18 cellular contexts compared by ENCODE assay signal in genomic region chr7:55246181-55246580, GRCh38.
A peak's percentile ranks its signal among the peaks of the same experiment; 100 is the strongest.
DNase-seq lines count a peak whose midpoint lies in the region; TF ChIP-seq lines count a peak whose summit lies in the region.
"Had no signal": no experiment of that assay in that cellular context is flagged by ENCODE, and none has a peak within 500 bp of the region (broad histone marks: within the 10 kb centered on the region; RNA-seq: fewer than 3 reads in every experiment).

No MANE protein-coding gene starts in this region.

- H3K27me3 ChIP-seq in colonic mucosa (no peaks in the 10 kb centered on the region), BE2C (no peaks in the 10 kb centered on the region)
- H3K27me3 ChIP-seq: hepatocyte, testis, vagina had no signal

- no peak overlapping the region for H3K9ac ChIP-seq in colonic mucosa (ENCODE audit: low read depth in 2 of 2, low read length in 2 of 2)

- H3K9me3 ChIP-seq in colonic mucosa (no peaks in the 10 kb centered on the region), BE2C (no peaks in the 10 kb centered on the region)
- H3K9me3 ChIP-seq: testis, vagina had no signal

- DNase-seq in AG10803 (ENCODE audit: low read depth) (peak; percentile 28), M059J (ENCODE audit: low read depth) (peak; percentile 32), colonic mucosa (peak; percentile 2), iris pigment epithelial cell (ENCODE audit: low read depth) (peak; percentile 61), ecto neural progenitor cell (ENCODE audit: low spot score) (no peak), SW 1271 (lab: John Stamatoyannopoulos, UW) (no peak), GM19240 (ENCODE audit: insufficient read length, low spot score) (no peak), BE2C (no peak)
- DNase-seq: activated CD8-positive, alpha-beta memory T cell treated with anti-CD3 and anti-CD28 coated beads for 24 hours; activated naive CD4-positive, alpha-beta T cell; activated T-cell treated with anti-CD3 and anti-CD28 coated beads, Interleukin-2, amount 50 U/mL, for 4 hours; foreskin melanocyte; H7; NCI-H146; posterior cingulate gyrus; testis had no signal

- no peak for TF ChIP-seq CTCF in AG10803 (conservative IDR thresholded peaks at IDR 0.05; ENCODE audit: low read length)
- no peak for TF ChIP-seq CTCF in colonic mucosa (IDR thresholded peaks at IDR 0.05)
- no peak for TF ChIP-seq CTCF in BE2C (IDR thresholded peaks at IDR 0.05; ENCODE audit: low read depth, low read length)

- H3K27ac ChIP-seq in colonic mucosa, result no peak overlapping the region
- H3K27ac ChIP-seq: hepatocyte, testis, vagina had no signal

- no peaks in the 10 kb centered on the region for H3K36me3 ChIP-seq in colonic mucosa
- no peaks in the 10 kb centered on the region for H3K36me3 ChIP-seq in BE2C
- H3K36me3 ChIP-seq: vagina had no signal

- H3K4me3 ChIP-seq in AG10803 (ENCODE audit: low read length) (no peak overlapping the region), colonic mucosa (no peak overlapping the region), BE2C (ENCODE audit: low read depth, low read length) (no peak overlapping the region)
- H3K4me3 ChIP-seq: hepatocyte, testis, vagina had no signal

- intact Hi-C loops in colonic mucosa (cut with DNase I), result no loop called here

- H3K4me1 ChIP-seq in colonic mucosa, result no peaks in the 10 kb centered on the region
- H3K4me1 ChIP-seq in BE2C, result peaks cover 8% of the 10 kb centered on the region
- H3K4me1 ChIP-seq: vagina had no signal

Comparison
In these comparisons a context has a peak if more than half of its experiments do, and no peak if none do; other contexts are left out.
1. DNase-seq: peak in AG10803 (single experiment), M059J (single experiment), colonic mucosa (single experiment) and iris pigment epithelial cell (single experiment); none in ecto neural progenitor cell (single experiment), SW 1271 (0 of 2), GM19240 (single experiment) and BE2C (single experiment).